ENCODE assay signal across 8 cellular contexts in the genomic region with DNA sequence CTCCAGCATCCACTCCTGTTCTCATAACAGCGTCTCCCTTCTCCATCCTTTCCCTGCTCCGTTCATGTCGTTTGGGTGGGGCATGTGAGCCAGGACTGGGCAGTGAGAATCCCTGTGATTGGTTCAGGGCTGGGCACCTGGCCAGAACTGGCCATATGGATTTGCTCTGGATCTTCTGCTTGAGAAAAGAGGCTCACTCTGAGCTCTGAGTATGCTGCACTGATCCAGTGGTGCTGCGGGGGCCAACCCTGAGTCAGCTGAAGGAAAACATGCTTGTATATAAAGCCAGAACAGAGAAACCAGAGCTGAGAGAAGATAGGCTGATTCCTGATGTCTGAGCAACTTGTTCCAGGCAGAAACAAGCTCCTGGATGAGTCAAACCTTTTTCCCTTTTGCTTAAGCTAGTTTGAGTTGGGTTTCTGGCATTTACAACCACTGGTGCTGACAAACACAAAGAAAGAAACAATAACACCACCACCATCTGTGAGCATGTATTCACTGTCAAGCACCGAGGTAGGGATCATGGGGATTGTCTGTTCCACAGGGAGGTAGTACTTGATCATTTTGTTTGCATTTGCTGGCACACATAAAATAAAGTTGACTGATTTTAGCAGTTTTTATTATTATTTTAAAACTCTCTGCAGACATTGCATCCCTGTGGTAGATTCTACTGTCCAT. TPM values are rescaled to one million over a fixed set of nuclear protein-coding genes. Genes with fewer than 3 reads are reported as not detected.
DNase-seq lines count a peak whose midpoint lies in the region; TF ChIP-seq lines count a peak whose summit lies in the region.

No MANE protein-coding gene starts in this region.

- TF ChIP-seq CTCF in AG09309 (IDR thresholded peaks at IDR 0.05; ENCODE audit: control insufficient read depth, insufficient read depth, low read depth, low read length, missing control alignments): no peak
- TF ChIP-seq CTCF in coronary artery (IDR thresholded peaks at IDR 0.05): no peak

- H3K4me3 ChIP-seq in AG09309 (ENCODE audit: control insufficient read depth, low read depth, low read length): no peak overlapping the region
- H3K4me3 ChIP-seq in coronary artery: no peak overlapping the region

- peak overlapping the region in 1 of 2 donors; percentile 51 for H3K27ac ChIP-seq in coronary artery

- DNase-seq in AG09309 (ENCODE audit: low read depth) (peak; percentile 89), HPDE6-E6E7 (ENCODE audit: extremely low spot score) (peak; percentile 52), astrocyte of the hippocampus (ENCODE audit: low read depth, low spot score) (peak; percentile 75), left kidney (ENCODE audit: low read depth, low spot score) (peak; percentile 65), coronary artery (ENCODE audit: low spot score) (no peak), ureter (ENCODE audit: low spot score) (no peak), HuH-7.5 (ENCODE audit: low spot score) (no peak)
- DNase-seq in effector CD8-positive, alpha-beta T cell (lab: John Stamatoyannopoulos, UW): no peak

RNA-seq across cellular contexts. Expression of gene HPD, which starts 14.0 kb away (rescaled TPM):
- total RNA-seq in ureter: 3.1 TPM

RNA-seq across cellular contexts. Expression of gene PSMD9, which starts 15.9 kb away (rescaled TPM):
- total RNA-seq in ureter: 43.3 TPM

RNA-seq across cellular contexts. Expression of gene CFAP251, which starts 45.7 kb away (rescaled TPM):
- 3.9 TPM for total RNA-seq in ureter

Comparison
In these comparisons a context has a peak if more than half of its experiments do, and no peak if none do; other contexts are left out.
1. DNase-seq: peak in AG09309 (single experiment), HPDE6-E6E7 (single experiment), astrocyte of the hippocampus (single experiment) and left kidney (single experiment); none in coronary artery (single experiment), ureter (single experiment), HuH-7.5 (single experiment) and effector CD8-positive, alpha-beta T cell (single experiment).